In the genomic region with DNA sequence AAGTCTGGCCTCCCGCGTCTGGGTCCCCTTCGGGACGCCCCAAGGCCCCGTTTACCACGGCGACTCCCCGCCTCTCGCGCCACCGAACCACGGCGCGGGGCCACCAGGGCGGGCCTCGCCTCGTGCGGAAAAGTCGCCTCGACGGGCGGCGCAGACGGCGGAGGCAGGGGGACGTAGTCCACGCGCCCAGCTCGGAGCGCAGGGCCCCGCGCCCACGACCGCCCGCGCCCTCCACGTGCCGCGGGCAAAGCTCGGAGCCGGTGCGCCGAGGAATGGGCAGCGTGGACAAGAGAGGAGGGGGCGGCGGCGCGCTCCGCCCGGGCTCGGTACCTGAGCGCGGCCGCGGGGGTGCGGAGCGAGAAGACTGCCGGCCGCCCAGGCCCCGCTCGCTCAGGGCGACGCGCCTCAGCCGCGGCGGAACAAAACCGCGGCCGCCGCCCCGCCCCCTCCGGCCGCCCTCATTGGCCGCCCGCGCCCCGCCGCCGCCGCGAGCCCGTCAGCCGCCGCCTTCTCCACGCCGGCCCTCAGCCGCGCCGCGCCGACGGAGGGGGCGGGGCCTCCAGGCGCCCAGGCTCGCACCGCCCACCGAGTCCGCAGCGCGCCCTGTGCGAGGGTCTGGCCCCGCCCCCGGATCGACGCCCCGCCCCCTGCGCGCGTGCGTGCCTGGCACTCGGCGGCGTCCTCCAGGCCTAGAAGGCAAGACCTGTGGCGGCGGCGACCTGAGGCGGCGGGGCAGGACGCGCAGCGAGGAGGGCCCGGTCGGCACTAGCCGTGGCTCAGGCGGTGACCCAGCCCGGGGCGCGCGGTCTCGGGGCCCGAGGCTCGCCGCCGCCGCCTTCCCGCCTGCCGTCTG, we compare ENCODE assay signal across 8 cellular contexts. TPM values are rescaled to one million over a fixed set of nuclear protein-coding genes. Genes with fewer than 3 reads are reported as not detected.
DNase-seq lines count a peak whose midpoint lies in the region; ATAC-seq, FAIRE-seq and TF ChIP-seq lines count a peak whose summit lies in the region.

A gene with protein sequence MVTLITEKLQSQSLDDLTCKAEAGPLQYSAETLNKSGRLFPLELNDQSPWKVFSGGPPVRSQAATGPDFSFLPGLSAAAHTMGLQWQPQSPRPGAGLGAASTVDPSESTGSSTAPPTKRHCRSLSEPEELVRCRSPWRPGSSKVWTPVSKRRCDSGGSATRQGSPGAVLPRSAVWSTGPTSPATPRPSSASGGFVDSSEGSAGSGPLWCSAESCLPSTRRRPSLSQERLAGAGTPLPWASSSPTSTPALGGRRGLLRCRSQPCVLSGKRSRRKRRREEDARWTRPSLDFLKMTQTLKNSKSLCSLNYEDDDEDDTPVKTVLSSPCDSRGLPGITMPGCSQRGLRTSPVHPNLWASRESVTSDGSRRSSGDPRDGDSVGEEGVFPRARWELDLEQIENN (minus strand): TSS at position 411 of the 853 bp plus-strand sequence. CDS start 15,572 bp downstream, outside the sequence.

- WGBS in A549 (ENCODE audit: missing lambda C conversion rate): no CpG with 5 or more reads among the region's 138 CpGs

- peak within 1 kb of the TSS; percentile 75 for H3K4me2 ChIP-seq in A549

- no peak for TF ChIP-seq EP300 in A549 (IDR thresholded peaks at IDR 0.05)

- POLR2A ChIA-PET in A549 (lab: Yijun Ruan, JAX): no interaction called here
- POLR2A ChIA-PET in activated CD4-positive, alpha-beta T cell treated with anti-CD3 and anti-CD28 coated beads for 36 hours (lab: Charles Lee): interaction anchor here (1.3 kb wide), 1 partner anchor 28 kb away, joined by 3 read pairs; the partner anchor contains the start of gene SLBP

- H3K36me3 Mint-ChIP-seq in activated CD4-positive, alpha-beta T cell treated with anti-CD3 and anti-CD28 coated beads for 36 hours (ENCODE audit: low read depth): no peaks in the 10 kb centered on the region
- no peaks in the 10 kb centered on the region for H3K36me3 Mint-ChIP-seq in chondrocyte (ENCODE audit: low read depth)

- H3K27ac ChIP-seq in A549: peak within 1 kb of the TSS; percentile 71 to 89

- DNase-seq in A549 (ENCODE audit: low read depth in 1 of 2, low spot score in 1 of 2) (peak; percentile 36 to 84), NCI-H2227 treated with DMSO at 0.1 percent for 48 hours (lab: John Stamatoyannopoulos, UW) (peak; percentile 76), chondrocyte (ENCODE audit: low spot score) (peak; percentile 94), kidney tubule cell (ENCODE audit: low spot score) (peak; percentile 89)
- peak; percentile 97 for DNase-seq in activated CD4-positive, alpha-beta T cell treated with anti-CD3 and anti-CD28 coated beads for 36 hours
- peak; percentile 81 to 95 for DNase-seq in stimulated activated CD4-positive, alpha-beta T cell treated with anti-CD3 and anti-CD28 coated beads, Interleukin-15, amount 100 ng/mL, for 48 hours (ENCODE audit: low read depth in 2 of 2)

- peaks cover 12% of the 10 kb centered on the region for H3K4me1 Mint-ChIP-seq in activated CD4-positive, alpha-beta T cell treated with anti-CD3 and anti-CD28 coated beads for 36 hours
- peaks cover 12% of the 10 kb centered on the region for H3K4me1 Mint-ChIP-seq in chondrocyte (ENCODE audit: low read depth)

- no peaks in the 10 kb centered on the region for H3K27me3 Mint-ChIP-seq in activated CD4-positive, alpha-beta T cell treated with anti-CD3 and anti-CD28 coated beads for 36 hours
- H3K27me3 Mint-ChIP-seq in chondrocyte (ENCODE audit: low read depth): no peaks in the 10 kb centered on the region

- peak; percentile 82 to 85 for ATAC-seq in A549
- peak; percentile 67 for ATAC-seq in GM18861 (IDR thresholded peaks at IDR 0.05; ENCODE audit: unreplicated experiment)
- peak; percentile 76 for ATAC-seq in HG03066 (IDR thresholded peaks at IDR 0.05; ENCODE audit: low read depth, unreplicated experiment)
- ATAC-seq in activated CD4-positive, alpha-beta T cell treated with anti-CD3 and anti-CD28 coated beads for 36 hours: peak; percentile 96

- intact Hi-C loops in activated CD4-positive, alpha-beta T cell treated with anti-CD3 and anti-CD28 coated beads for 36 hours (cut with DNase I, micrococcal nuclease): loop anchor here (1.0 to 10.0 kb wide), 11 partner anchors 28 to 899 kb away; partner anchors contain the start of genes SLBP (in 2 of the 2), FGFR3 (in 1 of the 2), LETM1 (in 1 of the 2) and MAEA (in 1 of the 2)

- H3K4me3 ChIP-seq in A549: peak within 1 kb of the TSS; percentile 54

- TF ChIP-seq CTCF in A549 (IDR thresholded peaks at IDR 0.05): no peak
- peak; percentile 23 for TF ChIP-seq CTCF in chondrocyte (IDR thresholded peaks at IDR 0.05)

- H3K9me3 ChIP-seq in A549: no peaks in the 10 kb centered on the region

- CTCF ChIA-PET in A549 (lab: Yijun Ruan, JAX): no interaction called here
- CTCF ChIA-PET in activated CD4-positive, alpha-beta T cell treated with anti-CD3 and anti-CD28 coated beads for 36 hours (lab: Charles Lee): interaction anchor here (0.7 to 4.4 kb wide), 2 partner anchors 9 to 514 kb away, joined by 3 to 22 read pairs; no protein-coding TSS in a partner anchor

- 0 out of 2 replicates have a peak, but pooled peaks have one; percentile 10 for TF ChIP-seq POLR2A in A549 (IDR thresholded peaks at IDR 0.05; ENCODE audit: low read length)

- H3K4me1 ChIP-seq in A549: peaks cover 10% of the 10 kb centered on the region; the same call in 1 of the 3 replicates

- H3K9me3 Mint-ChIP-seq in activated CD4-positive, alpha-beta T cell treated with anti-CD3 and anti-CD28 coated beads for 36 hours (ENCODE audit: low read depth): no peaks in the 10 kb centered on the region
- H3K9me3 Mint-ChIP-seq in chondrocyte (ENCODE audit: low read depth): no peaks in the 10 kb centered on the region

- TF ChIP-seq RAD21 in A549 (conservative IDR thresholded peaks at IDR 0.05 in 1 of 2, IDR thresholded peaks at IDR 0.05 in 1 of 2): no peak

- peak within 1 kb of the TSS; percentile 69 for H3K4me3 Mint-ChIP-seq in activated CD4-positive, alpha-beta T cell treated with anti-CD3 and anti-CD28 coated beads for 36 hours
- peak within 1 kb of the TSS; percentile 85 for H3K4me3 Mint-ChIP-seq in chondrocyte (ENCODE audit: unreplicated experiment)

- FAIRE-seq in A549 (lab: Jason Lieb, UNC): no peak

- peak within 1 kb of the TSS; percentile 69 for H3K27ac Mint-ChIP-seq in activated CD4-positive, alpha-beta T cell treated with anti-CD3 and anti-CD28 coated beads for 36 hours
- H3K27ac Mint-ChIP-seq in chondrocyte (ENCODE audit: unreplicated experiment): peak within 1 kb of the TSS; percentile 96

TF ChIP-seq in A549, 52 proteins besides CTCF, POLR2A, EP300 and RAD21 (continues in another document):
- no peak for TF ChIP-seq FOXS1 (CRISPR knock-in tag; IDR thresholded peaks at IDR 0.05)
- TF ChIP-seq JUNB (IDR thresholded peaks at IDR 0.05): no peak
- no peak for TF ChIP-seq TP53 (CRISPR knock-in tag; IDR thresholded peaks at IDR 0.05)
- no peak for TF ChIP-seq TFCP2L1 (CRISPR knock-in tag; IDR thresholded peaks at IDR 0.05)
- TF ChIP-seq PHF8 (IDR thresholded peaks at IDR 0.05; ENCODE audit: borderline replicate concordance, low read depth): peak; percentile 57; the same call in 1 of the 2 replicates
- TF ChIP-seq E2F6 (IDR thresholded peaks at IDR 0.05; ENCODE audit: borderline replicate concordance, low read depth): peak; percentile 78
- peak in 1 of 2 experiments; percentile 57; a peak in 1 of 5 replicates for TF ChIP-seq JUN (IDR thresholded peaks at IDR 0.05)
- TF ChIP-seq HMGXB4 (CRISPR knock-in tag; IDR thresholded peaks at IDR 0.05; ENCODE audit: borderline replicate concordance): no peak
- TF ChIP-seq BHLHE40 (IDR thresholded peaks at IDR 0.05; ENCODE audit: low read depth, low read length): no peak
- no peak for TF ChIP-seq RCOR1 (IDR thresholded peaks at IDR 0.05; ENCODE audit: low read depth, low read length)
- no peak for TF ChIP-seq HOXB13 (CRISPR knock-in tag; IDR thresholded peaks at IDR 0.05; ENCODE audit: low read depth)
- TF ChIP-seq ZNF302 (CRISPR knock-in tag; IDR thresholded peaks at IDR 0.05): no peak
- TF ChIP-seq, protein P1, sequence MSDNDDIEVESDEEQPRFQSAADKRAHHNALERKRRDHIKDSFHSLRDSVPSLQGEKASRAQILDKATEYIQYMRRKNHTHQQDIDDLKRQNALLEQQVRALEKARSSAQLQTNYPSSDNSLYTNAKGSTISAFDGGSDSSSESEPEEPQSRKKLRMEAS (IDR thresholded peaks at IDR 0.05): peak; percentile 85

RNA-seq across cellular contexts. Expression of the gene that starts here (rescaled TPM):
- polyA plus RNA-seq in A549 (2011; rRNA removed): 0.74 and 1.2 TPM in 2 replicates
- polyA plus RNA-seq in A549 (2012; cell fraction: cytosol; rRNA removed): 0.86 and 1.1 TPM in 2 replicates
- polyA plus RNA-seq in A549 (2012; cell fraction: nucleus; rRNA removed): 3.6 and 3.7 TPM in 2 replicates
- 0.56 to 1.1 TPM (median 0.87 TPM) in 3 replicates for polyA plus RNA-seq in A549 (2017; fragmentation: RNase III; extraction: RNeasy Plus Mini Kit Qiagen cat#74134 plus additional on column Dnase treatment)
- 2.1 and 2.3 TPM in 2 replicates for polyA minus RNA-seq in A549 (2011; rRNA and poly(A)+ RNA removed)
- total RNA-seq in activated CD4-positive, alpha-beta T cell treated with anti-CD3 and anti-CD28 coated beads for 36 hours: 1 to 10 TPM; 2.0 to 2.5 TPM
- 6.9 to 8.0 TPM (median 7.3 TPM) in 3 replicates for total RNA-seq in chondrocyte

Comparison
In these comparisons a context has a peak if more than half of its experiments do, and no peak if none do; other contexts are left out.
1. Peak in every context shown above with its lines: DNase-seq, ATAC-seq, H3K4me3 ChIP-seq and H3K27ac ChIP-seq.